In the genomic region with DNA sequence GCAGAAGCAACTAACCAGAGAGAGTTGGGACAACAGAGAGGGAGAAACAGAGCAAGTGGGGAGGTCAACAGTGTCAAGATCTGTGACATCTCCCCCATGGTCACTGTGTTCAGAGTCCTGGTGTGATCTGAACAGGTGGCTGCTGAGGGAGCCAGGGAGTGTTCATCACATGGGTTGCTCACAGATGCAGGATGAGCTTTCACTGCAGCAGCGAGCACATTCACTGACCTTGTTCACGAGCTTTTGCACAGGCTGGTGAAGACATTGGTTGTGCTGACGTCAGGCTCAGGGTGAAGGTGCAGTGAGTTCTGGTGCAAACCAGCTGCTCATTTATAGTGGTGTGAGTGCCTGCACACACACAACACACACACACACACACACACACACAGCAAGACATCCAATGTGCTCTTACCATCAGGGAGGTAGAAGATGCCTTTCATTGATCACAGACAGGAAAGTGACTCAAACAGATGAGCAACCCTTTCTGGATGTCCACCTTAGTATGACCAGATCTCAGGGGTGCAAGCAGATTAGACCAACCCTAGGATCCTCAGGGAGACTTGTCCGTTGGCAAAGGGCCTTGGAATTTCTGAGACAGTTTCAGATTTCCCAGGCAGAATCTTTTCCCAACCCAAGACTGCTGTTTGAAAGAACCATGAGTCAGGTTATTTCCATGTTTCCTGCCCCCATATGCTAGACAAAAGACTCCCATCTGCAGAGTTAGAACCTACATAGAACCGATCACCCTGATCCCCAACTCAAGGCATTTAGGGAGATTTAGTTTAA, we compare ENCODE assay signal across 27 cellular contexts. TPM values are rescaled to one million over a fixed set of nuclear protein-coding genes. Genes with fewer than 3 reads are reported as not detected.
"Had no signal": no experiment of that assay in that cellular context is flagged by ENCODE, and none has a peak within 500 bp of the region (broad histone marks: within the 10 kb centered on the region; RNA-seq: fewer than 3 reads in every experiment).

No MANE protein-coding gene starts in this region.

- DNase-seq: activated B cell treated with CpG ODN at 0.5 μM for 24 hours; activated CD4-positive, alpha-beta T cell treated with anti-CD3 and anti-CD28 coated beads, Interleukin-2, amount 50 U/mL, for 1 hour; activated CD8-positive, alpha-beta T cell treated with anti-CD3 and anti-CD28 coated beads for 36 hours; activated naive CD4-positive, alpha-beta T cell; activated T-cell treated with anti-CD3 and anti-CD28 coated beads, Interleukin-2, amount 50 U/mL, for 48 hours; anterior cingulate cortex; dermis blood vessel endothelial cell; effector CD8-positive, alpha-beta T cell; midbrain; naive thymus-derived CD8-positive, alpha-beta T cell; spleen; stimulated activated naive CD4-positive, alpha-beta T cell; T-helper 2 cell; testis; transverse colon had no signal

- H3K36me3 ChIP-seq: gastroesophageal sphincter, neural progenitor cell, right atrium auricular region, spleen, transverse colon had no signal

- H3K4me3 ChIP-seq: gastroesophageal sphincter, hepatocyte, neural progenitor cell, right atrium auricular region, spleen, testis, transverse colon had no signal

- H3K27me3 ChIP-seq: gastroesophageal sphincter, hepatocyte, right atrium auricular region, testis had no signal

- H3K9ac ChIP-seq: neural progenitor cell had no signal

- H3K36me3 Mint-ChIP-seq: activated naive CD4-positive, alpha-beta T cell treated with anti-CD3 and anti-CD28 coated beads, Interleukin-2, amount 50 U/mL, for 72 hours; memory B cell had no signal

- H3K27ac Mint-ChIP-seq: activated B cell treated with CpG ODN at 0.5 μM for 24 hours; activated CD8-positive, alpha-beta T cell treated with anti-CD3 and anti-CD28 coated beads for 36 hours; activated naive CD4-positive, alpha-beta T cell treated with anti-CD3 and anti-CD28 coated beads, Interleukin-2, amount 50 U/mL, for 72 hours; memory B cell; naive thymus-derived CD8-positive, alpha-beta T cell; neural progenitor cell had no signal

- H3K4me2 ChIP-seq: hepatocyte, neural progenitor cell had no signal

- H3K4me3 Mint-ChIP-seq: activated B cell treated with CpG ODN at 0.5 μM for 24 hours; activated CD8-positive, alpha-beta T cell treated with anti-CD3 and anti-CD28 coated beads for 36 hours; memory B cell; naive thymus-derived CD8-positive, alpha-beta T cell; neural progenitor cell had no signal

- H3K4me1 Mint-ChIP-seq: activated B cell treated with CpG ODN at 0.5 μM for 24 hours; memory B cell; naive thymus-derived CD8-positive, alpha-beta T cell; neural progenitor cell had no signal

- H3K9me3 ChIP-seq: testis, transverse colon had no signal

- H3K79me2 ChIP-seq: hepatocyte had no signal

- H3K4me1 ChIP-seq: gastroesophageal sphincter, neural progenitor cell, right atrium auricular region, spleen, testis, transverse colon had no signal

- H3K9me3 Mint-ChIP-seq: activated naive CD4-positive, alpha-beta T cell treated with anti-CD3 and anti-CD28 coated beads, Interleukin-2, amount 50 U/mL, for 72 hours; memory B cell had no signal

- ATAC-seq: activated CD8-positive, alpha-beta T cell treated with anti-CD3 and anti-CD28 coated beads for 36 hours; activated naive CD4-positive, alpha-beta T cell treated with anti-CD3 and anti-CD28 coated beads, Interleukin-2, amount 50 U/mL, for 72 hours; gastroesophageal sphincter; naive thymus-derived CD8-positive, alpha-beta T cell had no signal

- H3K27ac ChIP-seq: gastroesophageal sphincter, hepatocyte, neural progenitor cell, right atrium auricular region, spleen, testis, transverse colon had no signal

- H2AFZ ChIP-seq: hepatocyte, neural progenitor cell had no signal

RNA-seq across cellular contexts. Expression of gene OR10AD1, which starts 44.3 kb away (rescaled TPM):
- total RNA-seq: activated B cell treated with CpG ODN at 0.5 μM for 24 hours; activated CD8-positive, alpha-beta T cell treated with anti-CD3 and anti-CD28 coated beads for 36 hours; activated naive CD4-positive, alpha-beta T cell treated with anti-CD3 and anti-CD28 coated beads, Interleukin-2, amount 50 U/mL, for 72 hours; dermis blood vessel endothelial cell; epithelial cell of proximal tubule; fibroblast of villous mesenchyme; gastroesophageal sphincter; hepatocyte; kidney epithelial cell; lower leg skin; naive thymus-derived CD8-positive, alpha-beta T cell; omental fat pad; pulmonary artery endothelial cell; right atrium auricular region; spleen; testis; transverse colon had no signal
- polyA plus RNA-seq: naive thymus-derived CD8-positive, alpha-beta T cell; spleen had no signal
